9 cellular contexts compared by ENCODE assay signal in the genomic region with DNA sequence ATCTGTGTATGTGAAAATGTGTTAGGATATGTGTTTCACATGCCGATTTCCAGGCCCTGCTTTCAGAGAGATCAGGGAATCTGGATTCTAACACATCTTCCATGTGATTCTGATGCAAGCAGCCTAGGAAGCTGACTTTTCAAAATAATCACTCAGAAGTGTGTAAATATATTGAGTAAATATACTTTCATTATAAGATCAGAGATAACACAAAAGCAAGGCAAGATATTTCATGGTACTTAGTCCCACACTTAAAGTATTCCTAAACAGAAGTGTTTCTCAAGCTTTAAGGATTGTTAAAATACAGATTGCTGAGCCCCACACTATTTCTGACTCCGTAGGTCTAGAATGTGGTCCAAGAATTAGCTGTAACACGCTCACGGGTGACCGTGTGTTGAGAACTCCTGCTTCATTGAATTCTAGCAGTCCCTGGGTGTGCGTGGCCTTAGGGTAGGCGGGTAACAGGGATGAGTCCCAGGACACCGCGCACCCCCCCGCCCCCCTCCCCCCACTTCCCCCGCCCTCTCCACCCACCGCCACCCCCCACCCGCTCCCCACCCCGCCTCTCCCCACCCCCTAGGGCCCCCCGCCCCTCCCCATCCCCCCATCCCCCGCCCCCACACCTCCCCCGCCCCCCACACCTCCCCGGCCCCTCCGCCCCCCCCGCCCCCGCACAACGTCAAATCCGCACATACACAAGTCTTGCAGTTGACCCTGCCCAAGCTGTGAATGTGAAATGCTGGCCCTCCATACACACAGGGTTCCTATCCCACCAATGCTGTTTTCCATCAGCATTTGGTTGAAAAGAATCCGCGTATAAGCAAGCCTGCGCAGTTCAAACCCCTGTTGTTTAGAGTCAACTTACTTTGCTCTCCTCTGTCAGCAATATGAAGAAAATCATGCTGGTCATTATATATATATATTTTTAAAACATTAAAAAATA.
DNase-seq lines count a peak whose midpoint lies in the region; ATAC-seq lines count a peak whose summit lies in the region.
"Had no signal": no experiment of that assay in that cellular context is flagged by ENCODE, and none has a peak within 500 bp of the region (broad histone marks: within the 10 kb centered on the region; RNA-seq: fewer than 3 reads in every experiment).

No MANE protein-coding gene starts in this region.

- no peaks in the 10 kb centered on the region for H3K27me3 Mint-ChIP-seq in CD8-positive, alpha-beta memory T cell
- H3K27me3 Mint-ChIP-seq in activated naive CD8-positive, alpha-beta T cell treated with anti-CD3 and anti-CD28 coated beads for 36 hours = no peaks in the 10 kb centered on the region
- no peaks in the 10 kb centered on the region for H3K27me3 Mint-ChIP-seq in natural killer cell treated with Interleukin-12 subunit alpha and Interleukin-12 subunit beta and Interleukin-15 and Interleukin-18, amount 100 ng/mL, for 72 hours

- no peak for DNase-seq in CD8-positive, alpha-beta memory T cell
- no peak for DNase-seq in activated naive CD8-positive, alpha-beta T cell treated with anti-CD3 and anti-CD28 coated beads for 36 hours
- DNase-seq in natural killer cell treated with Interleukin-12 subunit alpha and Interleukin-12 subunit beta and Interleukin-15 and Interleukin-18, amount 100 ng/mL, for 72 hours (ENCODE audit: low spot score) = no peak
- DNase-seq: NCI-H187 treated with DMSO at 0.1 percent for 48 hours had no signal

- peaks cover 57 to 80% (median 72%) of the 10 kb centered on the region in 3 donors for H3K4me1 Mint-ChIP-seq in CD8-positive, alpha-beta memory T cell
- H3K4me1 Mint-ChIP-seq in activated naive CD8-positive, alpha-beta T cell treated with anti-CD3 and anti-CD28 coated beads for 36 hours = peaks cover 50% of the 10 kb centered on the region
- peaks cover 44 to 54% of the 10 kb centered on the region in 2 donors for H3K4me1 Mint-ChIP-seq in natural killer cell treated with Interleukin-12 subunit alpha and Interleukin-12 subunit beta and Interleukin-15 and Interleukin-18, amount 100 ng/mL, for 72 hours (ENCODE audit: low read depth in 2 of 2)

- H3K9me3 Mint-ChIP-seq in CD8-positive, alpha-beta memory T cell = peaks cover 0 to 4% (median 0%) of the 10 kb centered on the region in 5 donors
- peaks cover 13% of the 10 kb centered on the region for H3K9me3 Mint-ChIP-seq in activated naive CD8-positive, alpha-beta T cell treated with anti-CD3 and anti-CD28 coated beads for 36 hours
- H3K9me3 Mint-ChIP-seq in natural killer cell treated with Interleukin-12 subunit alpha and Interleukin-12 subunit beta and Interleukin-15 and Interleukin-18, amount 100 ng/mL, for 72 hours = peaks cover 2% of the 10 kb centered on the region

- CTCF ChIA-PET in CD8-positive, alpha-beta memory T cell (lab: Charles Lee) = interaction anchor here (0.8 to 3.3 kb wide), 8 partner anchors 14 to 506 kb away, joined by 3 to 22 read pairs (median 8); a partner anchor contains a TSS

- peaks cover 61% of the 10 kb centered on the region for H3K4me1 ChIP-seq in CD8-positive, alpha-beta memory T cell (ENCODE audit: insufficient read depth, low read length)

- H3K27me3 ChIP-seq in CD8-positive, alpha-beta memory T cell (ENCODE audit: insufficient read depth, low read length, poor library complexity, severe bottlenecking) = no peaks in the 10 kb centered on the region
- H3K27me3 ChIP-seq: hepatocyte had no signal

- peak overlapping the region; percentile 60 for H3K27ac ChIP-seq in CD8-positive, alpha-beta memory T cell (ENCODE audit: low read depth, low read length)
- H3K27ac ChIP-seq: hepatocyte had no signal

- peaks cover 0 to 4% (median 0%) of the 10 kb centered on the region in 3 donors for H3K36me3 Mint-ChIP-seq in CD8-positive, alpha-beta memory T cell
- H3K36me3 Mint-ChIP-seq in activated naive CD8-positive, alpha-beta T cell treated with anti-CD3 and anti-CD28 coated beads for 36 hours = peaks cover 26% of the 10 kb centered on the region
- H3K36me3 Mint-ChIP-seq in natural killer cell treated with Interleukin-12 subunit alpha and Interleukin-12 subunit beta and Interleukin-15 and Interleukin-18, amount 100 ng/mL, for 72 hours = peaks cover 24% of the 10 kb centered on the region

- peak; percentile 1 for ATAC-seq in HG03342 (IDR thresholded peaks at IDR 0.05; ENCODE audit: unreplicated experiment)
- peak in 1 of 2 donors; percentile 37 for ATAC-seq in natural killer cell treated with Interleukin-12 subunit alpha and Interleukin-12 subunit beta and Interleukin-15 and Interleukin-18, amount 100 ng/mL, for 72 hours
- ATAC-seq in GM21367 (IDR thresholded peaks at IDR 0.05; ENCODE audit: unreplicated experiment) = no peak
- ATAC-seq in esophagus mucosa = no peak
- no peak for ATAC-seq in HG02642 (IDR thresholded peaks at IDR 0.05; ENCODE audit: poor library complexity, unreplicated experiment)

- H3K9me3 ChIP-seq in CD8-positive, alpha-beta memory T cell (ENCODE audit: low read length) = no peaks in the 10 kb centered on the region

- H3K4me3 ChIP-seq in CD8-positive, alpha-beta memory T cell (ENCODE audit: low read length) = peak overlapping the region; percentile 34
- H3K4me3 ChIP-seq: hepatocyte had no signal

- POLR2A ChIA-PET in CD8-positive, alpha-beta memory T cell (lab: Charles Lee) = interaction anchor here (0.5 to 4.6 kb wide), 7 partner anchors 11 to 96 kb away, joined by 3 to 56 read pairs (median 4); a partner anchor contains a TSS

- H3K36me3 ChIP-seq in CD8-positive, alpha-beta memory T cell (ENCODE audit: insufficient read depth, low read length) = no peaks in the 10 kb centered on the region

- peak overlapping the region; percentile 73 to 92 (median 82) for H3K4me3 Mint-ChIP-seq in CD8-positive, alpha-beta memory T cell
- peak overlapping the region; percentile 49 for H3K4me3 Mint-ChIP-seq in activated naive CD8-positive, alpha-beta T cell treated with anti-CD3 and anti-CD28 coated beads for 36 hours
- peak overlapping the region; percentile 90 for H3K4me3 Mint-ChIP-seq in natural killer cell treated with Interleukin-12 subunit alpha and Interleukin-12 subunit beta and Interleukin-15 and Interleukin-18, amount 100 ng/mL, for 72 hours

- peak overlapping the region; percentile 90 to 99 (median 94) for H3K27ac Mint-ChIP-seq in CD8-positive, alpha-beta memory T cell
- H3K27ac Mint-ChIP-seq in activated naive CD8-positive, alpha-beta T cell treated with anti-CD3 and anti-CD28 coated beads for 36 hours = peak overlapping the region; percentile 85
- H3K27ac Mint-ChIP-seq in natural killer cell treated with Interleukin-12 subunit alpha and Interleukin-12 subunit beta and Interleukin-15 and Interleukin-18, amount 100 ng/mL, for 72 hours = peak overlapping the region; percentile 98 to 100
